In genomic region chr7:129168219-129168991, GRCh38 we compare ENCODE assay signal across 8 cellular contexts. TPM values are rescaled to one million over a fixed set of nuclear protein-coding genes. Genes with fewer than 3 reads are reported as not detected.
A peak's percentile ranks its signal among the peaks of the same experiment; 100 is the strongest.
DNase-seq lines count a peak whose midpoint lies in the region; ATAC-seq and TF ChIP-seq lines count a peak whose summit lies in the region.

No MANE protein-coding gene starts in this region.

- peaks cover 3% of the 10 kb centered on the region for H3K27me3 Mint-ChIP-seq in stimulated activated naive CD8-positive, alpha-beta T cell treated with anti-CD3 and anti-CD28 coated beads, Interleukin-15, Interleukin-2, amounts not matched to agents 100 ng/mL and 50 ng/mL, for 24 hours

- WGBS in aorta, 2 donors: 8 to 9% methylated on average over 19 of the region's 19 CpGs

- H3K4me1 ChIP-seq in colonic mucosa: no peaks in the 10 kb centered on the region
- peaks cover 0 to 12% of the 10 kb centered on the region in 2 donors for H3K4me1 ChIP-seq in mucosa of rectum (ENCODE audit: control insufficient read depth in 2 of 2, insufficient read depth in 2 of 2, low read length in 2 of 2)
- no peaks in the 10 kb centered on the region for H3K4me1 ChIP-seq in aorta (ENCODE audit: control insufficient read depth in 1 of 2, insufficient read depth in 2 of 2, low read length in 2 of 2)

- peak overlapping the region; percentile 47 for H3K4me3 Mint-ChIP-seq in stimulated activated naive CD8-positive, alpha-beta T cell treated with anti-CD3 and anti-CD28 coated beads, Interleukin-15, Interleukin-2, amounts not matched to agents 100 ng/mL and 50 ng/mL, for 24 hours

- H3K9ac ChIP-seq in colonic mucosa (ENCODE audit: low read depth in 2 of 2, low read length in 2 of 2) (no peak overlapping the region), mucosa of rectum (ENCODE audit: low read depth in 1 of 2, low read length in 2 of 2) (peak overlapping the region in 1 of 2 donors; percentile 14)

- H3K27ac ChIP-seq in colonic mucosa (no peak overlapping the region), mucosa of rectum (ENCODE audit: low read depth in 2 of 2, low read length in 2 of 2) (peak overlapping the region in 1 of 2 donors; percentile 23), aorta (ENCODE audit: low read depth in 1 of 2, low read length in 2 of 2) (no peak overlapping the region)

- peak overlapping the region; percentile 49 for H3K27ac Mint-ChIP-seq in stimulated activated naive CD8-positive, alpha-beta T cell treated with anti-CD3 and anti-CD28 coated beads, Interleukin-15, Interleukin-2, amounts not matched to agents 100 ng/mL and 50 ng/mL, for 24 hours

- no peaks in the 10 kb centered on the region for H3K9me3 Mint-ChIP-seq in stimulated activated naive CD8-positive, alpha-beta T cell treated with anti-CD3 and anti-CD28 coated beads, Interleukin-15, Interleukin-2, amounts not matched to agents 100 ng/mL and 50 ng/mL, for 24 hours

- H3K27me3 ChIP-seq in colonic mucosa (no peaks in the 10 kb centered on the region), mucosa of rectum (ENCODE audit: control insufficient read depth in 2 of 2, insufficient read depth in 2 of 2, low read length in 2 of 2) (no peaks in the 10 kb centered on the region), aorta (ENCODE audit: control insufficient read depth in 1 of 2, insufficient read depth in 2 of 2, low read length in 1 of 2) (no peaks in the 10 kb centered on the region)

- TF ChIP-seq CTCF in colonic mucosa (IDR thresholded peaks at IDR 0.05): no peak

- H3K4me3 ChIP-seq in colonic mucosa (peak overlapping the region; percentile 42), mucosa of rectum (ENCODE audit: low read length in 2 of 2) (peak overlapping the region; percentile 59 to 61), aorta (ENCODE audit: low read length in 2 of 2) (peak overlapping the region in 1 of 2 donors; percentile 27)

- ATAC-seq in stimulated activated naive CD8-positive, alpha-beta T cell treated with anti-CD3 and anti-CD28 coated beads, Interleukin-15, Interleukin-2, amounts not matched to agents 100 U/mL and 50 U/mL, for 24 hours: no peak
- ATAC-seq in aorta (ENCODE audit: low FRiP score): peak; percentile 36

- peaks cover 9% of the 10 kb centered on the region for H3K36me3 Mint-ChIP-seq in stimulated activated naive CD8-positive, alpha-beta T cell treated with anti-CD3 and anti-CD28 coated beads, Interleukin-15, Interleukin-2, amounts not matched to agents 100 ng/mL and 50 ng/mL, for 24 hours (ENCODE audit: low read depth)

- intact Hi-C loops in colonic mucosa (cut with DNase I): no loop called here
- intact Hi-C loops in aorta (cut with DNase I): no loop called here
- intact Hi-C loops in posterior vena cava (cut with DNase I): no loop called here

- no peaks in the 10 kb centered on the region for H3K36me3 ChIP-seq in colonic mucosa
- no peaks in the 10 kb centered on the region for H3K36me3 ChIP-seq in mucosa of rectum (ENCODE audit: control insufficient read depth in 2 of 2, insufficient read depth in 2 of 2, low read length in 2 of 2)
- H3K36me3 ChIP-seq in aorta (ENCODE audit: control insufficient read depth in 1 of 2, insufficient read depth in 2 of 2, low read length in 1 of 2): no peaks in the 10 kb centered on the region

- H3K4me1 Mint-ChIP-seq in stimulated activated naive CD8-positive, alpha-beta T cell treated with anti-CD3 and anti-CD28 coated beads, Interleukin-15, Interleukin-2, amounts not matched to agents 100 ng/mL and 50 ng/mL, for 24 hours (ENCODE audit: low read depth): peaks cover 31% of the 10 kb centered on the region

- H3K9me3 ChIP-seq in colonic mucosa (no peaks in the 10 kb centered on the region), mucosa of rectum (ENCODE audit: control insufficient read depth in 2 of 2, low read length in 2 of 2) (no peaks in the 10 kb centered on the region), aorta (ENCODE audit: control insufficient read depth, low read length) (no peaks in the 10 kb centered on the region)

- DNase-seq in stimulated activated naive CD8-positive, alpha-beta T cell treated with anti-CD3 and anti-CD28 coated beads, Interleukin-15, Interleukin-2, amounts not matched to agents 100 U/mL and 50 U/mL, for 24 hours: no peak
- DNase-seq in colonic mucosa (no peak), aorta (no peak), NOMO-1 (lab: John Stamatoyannopoulos, UW; ENCODE audit: unreplicated experiment in 2 of 2) (no peak), NCI-H1930 (lab: John Stamatoyannopoulos, UW) (no peak), posterior vena cava (ENCODE audit: low spot score) (no peak)

RNA-seq across cellular contexts. Expression of gene SMO, which starts 20.0 kb away (rescaled TPM):
- 1 to 10 TPM; 1.6 to 3.6 TPM for total RNA-seq in colonic mucosa
- total RNA-seq in aorta: 10 to 100 TPM in 1 of 2 donors, 1 to 10 TPM in 1; 7.6 to 17.6 TPM
- polyA plus RNA-seq in aorta: 10 to 100 TPM in 1 of 2 donors, 1 to 10 TPM in 1; 2.9 to 13.0 TPM
- 1 to 10 TPM; 7.4 to 8.5 TPM for total RNA-seq in posterior vena cava

RNA-seq across cellular contexts. Expression of gene TSPAN33, which starts 23.9 kb away (rescaled TPM):
- 1 to 10 TPM; 3.8 to 9.7 TPM for total RNA-seq in colonic mucosa
- 10 to 100 TPM in 1 of 2 donors, 1 to 10 TPM in 1; 8.3 to 16.5 TPM for total RNA-seq in aorta
- 1 to 10 TPM; 2.5 to 6.9 TPM for polyA plus RNA-seq in aorta
- total RNA-seq in posterior vena cava: 1 to 10 TPM; 5.2 to 6.3 TPM

RNA-seq across cellular contexts. Expression of gene AHCYL2, which starts 56.4 kb away (rescaled TPM):
- total RNA-seq in colonic mucosa (100 to 1,000 TPM; 262 to 397 TPM), aorta (10 to 100 TPM; 12.0 to 19.9 TPM), posterior vena cava (10 to 100 TPM; 11.2 to 13.6 TPM)
- polyA plus RNA-seq in aorta: 1 to 10 TPM; 7.9 to 9.8 TPM

Comparison
In these comparisons a context has a peak if more than half of its experiments do, and no peak if none do; other contexts are left out.
1. RNA of gene AHCYL2, which starts 56.4 kb away (total RNA-seq): 262 to 397 TPM in colonic mucosa; 12.0 to 19.9 TPM in aorta and 11.2 to 13.6 TPM in posterior vena cava; every median in the first group is over 10 times any median in the second.